In genomic region chr1:60898413-60898812, GRCh38 we compare ENCODE assay signal across 24 cellular contexts.
"Had no signal": no experiment of that assay in that cellular context is flagged by ENCODE, and none has a peak within 500 bp of the region (broad histone marks: within the 10 kb centered on the region; RNA-seq: fewer than 3 reads in every experiment).

No MANE protein-coding gene starts in this region.

- H3K27ac Mint-ChIP-seq: effector memory CD8-positive, alpha-beta T cell; naive thymus-derived CD8-positive, alpha-beta T cell; nephron progenitor cell; stimulated activated naive B cell treated with anti-CD40 and anti-IgM and Interleukin-4, amounts not matched to agents 10 μg/mL and 1 μg/mL and 100 μg/mL, for 72 hours; stimulated activated naive CD8-positive, alpha-beta T cell treated with anti-CD3 and anti-CD28 coated beads, Interleukin-15, Interleukin-2, amounts not matched to agents 100 ng/mL and 50 ng/mL, for 24 hours had no signal

- H3K9me3 ChIP-seq: esophagus squamous epithelium, lower lobe of right lung, prostate gland, right atrium auricular region, sigmoid colon, spleen, thoracic aorta, tibial nerve, upper lobe of right lung, uterus had no signal

- H3K27me3 Mint-ChIP-seq: stimulated activated naive B cell treated with anti-CD40 and anti-IgM and Interleukin-4, amounts not matched to agents 10 μg/mL and 1 μg/mL and 100 μg/mL, for 72 hours had no signal

- H3K4me1 ChIP-seq: lower lobe of right lung, prostate gland, spleen, upper lobe of right lung, uterus had no signal

- H3K9me3 Mint-ChIP-seq: effector memory CD8-positive, alpha-beta T cell; naive thymus-derived CD8-positive, alpha-beta T cell; nephron progenitor cell; stimulated activated naive B cell treated with anti-CD40 and anti-IgM and Interleukin-4, amounts not matched to agents 10 μg/mL and 1 μg/mL and 100 μg/mL, for 72 hours; stimulated activated naive CD8-positive, alpha-beta T cell treated with anti-CD3 and anti-CD28 coated beads, Interleukin-15, Interleukin-2, amounts not matched to agents 100 ng/mL and 50 ng/mL, for 24 hours had no signal

- H3K4me3 ChIP-seq: coronary artery, esophagus squamous epithelium, lower lobe of right lung, prostate gland, right atrium auricular region, sigmoid colon, spleen, thoracic aorta, tibial nerve, upper lobe of right lung, uterus had no signal

- H3K27me3 ChIP-seq: esophagus squamous epithelium, right atrium auricular region, sigmoid colon, spleen, tibial nerve, upper lobe of right lung, uterus had no signal

- DNase-seq: dermis blood vessel endothelial cell; effector memory CD8-positive, alpha-beta T cell; erythroblast; esophagus squamous epithelium; foreskin melanocyte; glutamatergic neuron; lower lobe of right lung; naive thymus-derived CD8-positive, alpha-beta T cell; nephron progenitor cell; nucleus accumbens; sigmoid colon; spleen; stimulated activated CD4-positive, alpha-beta T cell treated with anti-CD3 and anti-CD28 coated beads, Interleukin-4, amount 100 ng/mL, for 4 hours; stimulated activated naive B cell treated with anti-CD40 and anti-IgM and Interleukin-4, amounts not matched to agents 10 μg/mL and 1 μg/mL and 100 μg/mL, for 72 hours; upper lobe of right lung; uterus had no signal

- H3K4me1 Mint-ChIP-seq: naive thymus-derived CD8-positive, alpha-beta T cell; stimulated activated naive B cell treated with anti-CD40 and anti-IgM and Interleukin-4, amounts not matched to agents 10 μg/mL and 1 μg/mL and 100 μg/mL, for 72 hours had no signal

- H3K27ac ChIP-seq: coronary artery, esophagus squamous epithelium, lower lobe of right lung, prostate gland, sigmoid colon, spleen, thoracic aorta, tibial nerve, upper lobe of right lung, uterus had no signal

- FAIRE-seq: endometrium, keratinocyte had no signal

- H3K36me3 Mint-ChIP-seq: naive thymus-derived CD8-positive, alpha-beta T cell; stimulated activated naive B cell treated with anti-CD40 and anti-IgM and Interleukin-4, amounts not matched to agents 10 μg/mL and 1 μg/mL and 100 μg/mL, for 72 hours had no signal

- H3K36me3 ChIP-seq: esophagus squamous epithelium, lower lobe of right lung, prostate gland, right atrium auricular region, sigmoid colon, spleen, thoracic aorta, tibial nerve, upper lobe of right lung, uterus had no signal

- H3K4me3 Mint-ChIP-seq: effector memory CD8-positive, alpha-beta T cell; naive thymus-derived CD8-positive, alpha-beta T cell; nephron progenitor cell; stimulated activated naive B cell treated with anti-CD40 and anti-IgM and Interleukin-4, amounts not matched to agents 10 μg/mL and 1 μg/mL and 100 μg/mL, for 72 hours; stimulated activated naive CD8-positive, alpha-beta T cell treated with anti-CD3 and anti-CD28 coated beads, Interleukin-15, Interleukin-2, amounts not matched to agents 100 ng/mL and 50 ng/mL, for 24 hours had no signal

- ATAC-seq: effector memory CD8-positive, alpha-beta T cell; lower lobe of right lung; naive thymus-derived CD8-positive, alpha-beta T cell; upper lobe of right lung had no signal
